9 cellular contexts compared by ENCODE assay signal in genomic region chr3:191290311-191291025, GRCh38. TPM values are rescaled to one million over a fixed set of nuclear protein-coding genes. Genes with fewer than 3 reads are reported as not detected.
A peak's percentile ranks its signal among the peaks of the same experiment; 100 is the strongest.
DNase-seq lines count a peak whose midpoint lies in the region; ATAC-seq lines count a peak whose summit lies in the region.
"Had no signal": no experiment of that assay in that cellular context is flagged by ENCODE, and none has a peak within 500 bp of the region (broad histone marks: within the 10 kb centered on the region; RNA-seq: fewer than 3 reads in every experiment).

No MANE protein-coding gene starts in this region.

- H3K9ac ChIP-seq in adipocyte (ENCODE audit: low read length), result peak overlapping the region; percentile 71

- H3K4me1 ChIP-seq in right cardiac atrium (ENCODE audit: control insufficient read depth, insufficient read depth, low read length) (no peaks in the 10 kb centered on the region), adipocyte (ENCODE audit: control insufficient read depth, insufficient read depth, low read length) (peaks cover 6% of the 10 kb centered on the region)

- no peak for ATAC-seq in right cardiac atrium
- no peak for ATAC-seq in Right ventricle myocardium inferior
- ATAC-seq in HG03097 (IDR thresholded peaks at IDR 0.05; ENCODE audit: low FRiP score, unreplicated experiment), result peak; percentile 78
- ATAC-seq: Panc1 had no signal

- peak overlapping the region; percentile 15 for H3K4me3 ChIP-seq in right cardiac atrium (ENCODE audit: low read length)
- peak overlapping the region; percentile 73 for H3K4me3 ChIP-seq in adipocyte (ENCODE audit: low read length)

- no peak for DNase-seq in right cardiac atrium
- DNase-seq in Right ventricle myocardium inferior (ENCODE audit: missing footprints), result no peak
- DNase-seq in adipocyte (ENCODE audit: low read depth), result peak; percentile 43
- no peak for DNase-seq in A172 (ENCODE audit: low spot score)
- DNase-seq in DMS 273 treated with DMSO at 0.1 percent for 48 hours (lab: John Stamatoyannopoulos, UW), result no peak
- DNase-seq in posterior vena cava (ENCODE audit: low spot score), result no peak
- DNase-seq in stimulated activated naive CD4-positive, alpha-beta T cell treated with Interleukin-2 at 50 U/mL for 16 hours (lab: John Stamatoyannopoulos, UW), result no peak

- H3K9me3 ChIP-seq in right cardiac atrium (ENCODE audit: control insufficient read depth, low read length), result no peaks in the 10 kb centered on the region
- no peaks in the 10 kb centered on the region for H3K9me3 ChIP-seq in adipocyte (ENCODE audit: control insufficient read depth, low read length)

- H3K36me3 ChIP-seq in adipocyte (ENCODE audit: control insufficient read depth, insufficient read depth, low read length, severe bottlenecking), result no peaks in the 10 kb centered on the region

- H3K27me3 ChIP-seq in right cardiac atrium (ENCODE audit: control insufficient read depth, insufficient read depth) (no peaks in the 10 kb centered on the region), adipocyte (replicated peaks; ENCODE audit: control insufficient read depth, insufficient read depth, low read length) (no peaks in the 10 kb centered on the region)

- H3K27ac ChIP-seq in right cardiac atrium (ENCODE audit: low read length), result no peak overlapping the region

- WGBS in right cardiac atrium, result 47% methylated on average over 4 of the region's 4 CpGs

- intact Hi-C loops in right cardiac atrium (cut with DNase I), result no loop called here
- intact Hi-C loops in Right ventricle myocardium inferior (cut with DNase I), result no loop called here
- intact Hi-C loops in posterior vena cava (cut with DNase I), result no loop called here

RNA-seq across cellular contexts. Expression of gene CCDC50, which starts 38.7 kb away (rescaled TPM):
- 10 to 100 TPM; 47.6 to 67.5 (median 51.3) TPM for total RNA-seq in right cardiac atrium
- polyA plus RNA-seq in right cardiac atrium, result 22.5 TPM
- 57.8 TPM for total RNA-seq in Right ventricle myocardium inferior
- 94.5 and 110 TPM in 2 replicates for total RNA-seq in A172 (2014; rRNA removed; shearing (Covaris generic))
- 100 to 1,000 TPM in 1 of 2 donors, 10 to 100 TPM in 1; 81.7 to 124 TPM for total RNA-seq in posterior vena cava

RNA-seq across cellular contexts. Expression of gene UTS2B, which starts 39.9 kb away (rescaled TPM):
- total RNA-seq in right cardiac atrium, result 1 to 10 TPM in 1 of 4 donors, under 1 TPM in 3; 0.39 to 1.2 (median 0.43) TPM
- 0.16 TPM for polyA plus RNA-seq in right cardiac atrium
- 0.65 TPM for total RNA-seq in Right ventricle myocardium inferior
- total RNA-seq in A172 (2014; rRNA removed; shearing (Covaris generic)), result not detected in 2 replicates
- under 1 TPM; 0.24 to 0.37 TPM for total RNA-seq in posterior vena cava
